Comparison of ENCODE assay signal across 23 cellular contexts in genomic region chr3:19190136-19190535, GRCh38. TPM values are rescaled to one million over a fixed set of nuclear protein-coding genes. Genes with fewer than 3 reads are reported as not detected.
"Had no signal": no experiment of that assay in that cellular context is flagged by ENCODE, and none has a peak within 500 bp of the region (broad histone marks: within the 10 kb centered on the region; RNA-seq: fewer than 3 reads in every experiment).

No MANE protein-coding gene starts in this region.

- H3K27ac ChIP-seq: heart left ventricle, neutrophil, testis, tibial nerve had no signal

- H3K36me3 ChIP-seq: heart left ventricle, neutrophil, tibial nerve had no signal

- H3K4me3 ChIP-seq: heart left ventricle, mucosa of descending colon, testis, tibial nerve had no signal

- DNase-seq: effector memory CD4-positive, alpha-beta T cell; heart left ventricle; hypothalamus; islet precursor cell; mammary epithelial cell; mucosa of descending colon; naive thymus-derived CD8-positive, alpha-beta T cell; posterior cingulate gyrus; stimulated activated CD4-positive, alpha-beta T cell treated with anti-CD3 and anti-CD28 coated beads, Interleukin-2, amount 100 ng/mL, for 24 hours; stimulated activated CD4-positive, alpha-beta T cell treated with anti-CD3 and anti-CD28 coated beads, Interleukin-4, amount 100 ng/mL, for 4 hours; stimulated activated naive B cell treated with anti-CD40 and anti-IgM and Interleukin-4, amounts not matched to agents 10 μg/mL and 1 μg/mL and 100 μg/mL, for 72 hours; stimulated activated naive CD8-positive, alpha-beta T cell treated with anti-CD3 and anti-CD28 coated beads, Interleukin-15, amount 100 ng/mL, for 72 hours; testis had no signal

- ATAC-seq: esophagus mucosa; heart left ventricle; left lobe of liver; mucosa of descending colon; naive thymus-derived CD8-positive, alpha-beta T cell; sciatic nerve had no signal

- H3K4me1 ChIP-seq: heart left ventricle, testis, tibial nerve had no signal

- H3K9me3 ChIP-seq: heart left ventricle, mucosa of descending colon, neutrophil, testis, tibial nerve had no signal

- H3K27me3 ChIP-seq: heart left ventricle, neutrophil, testis, tibial nerve had no signal

RNA-seq across cellular contexts. Expression of gene KCNH8, which starts 41.8 kb away (rescaled TPM):
- total RNA-seq: glomerular endothelial cell, left lobe of liver, mesenteric fat pad, osteocyte, subcutaneous adipose tissue had no signal
- polyA plus RNA-seq: fibroblast of lung; naive thymus-derived CD8-positive, alpha-beta T cell had no signal
